Comparison of ENCODE assay signal across 8 cellular contexts in the genomic region with DNA sequence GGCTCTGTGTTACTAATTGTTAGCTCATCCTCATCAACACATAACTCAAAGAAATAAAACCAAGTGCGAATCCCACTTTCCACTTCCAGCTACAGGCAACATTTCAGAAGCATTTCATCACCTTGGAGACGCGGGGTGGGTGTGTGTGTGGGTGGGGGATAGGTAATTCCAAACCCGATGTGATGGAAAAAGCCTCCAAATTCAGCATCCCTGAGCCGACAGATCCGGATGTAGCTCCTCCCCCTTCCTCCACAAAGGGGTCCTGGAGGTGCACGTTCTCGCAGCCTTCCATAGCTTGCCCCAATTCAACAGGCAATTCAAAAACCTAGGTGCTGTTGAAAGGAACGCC. TPM values are rescaled to one million over a fixed set of nuclear protein-coding genes. Genes with fewer than 3 reads are reported as not detected.
A peak's percentile ranks its signal among the peaks of the same experiment; 100 is the strongest.
DNase-seq lines count a peak whose midpoint lies in the region; ATAC-seq and TF ChIP-seq lines count a peak whose summit lies in the region.

No MANE protein-coding gene starts in this region.

- H3K4me3 ChIP-seq in SK-N-MC (peak overlapping the region; percentile 95), esophagus (ENCODE audit: low read depth in 1 of 2, low read length in 2 of 2) (peak overlapping the region; percentile 92 to 93), osteoblast (ENCODE audit: insufficient read depth, low read length) (peak overlapping the region; percentile 98)

- no peak overlapping the region for H3K27ac ChIP-seq in SK-N-MC
- H3K27ac ChIP-seq in esophagus (ENCODE audit: low read depth in 2 of 2, low read length in 1 of 2) = peak overlapping the region in 1 of 2 donors; percentile 85
- peak overlapping the region; percentile 96 for H3K27ac ChIP-seq in osteoblast (ENCODE audit: low read depth, low read length)

- ATAC-seq in HG02852 (IDR thresholded peaks at IDR 0.05; ENCODE audit: unreplicated experiment) = peak; percentile 1

- peaks cover 36% of the 10 kb centered on the region for H3K79me2 ChIP-seq in osteoblast (ENCODE audit: insufficient read depth, low read length)

- H3K4me2 ChIP-seq in osteoblast (ENCODE audit: insufficient read depth, low read length) = peak overlapping the region; percentile 92

- 0 to 1% methylated on average over 9 of the region's 9 CpGs for whole genome bisulfite sequencing in esophagus, 2 donors

- peak overlapping the region; percentile 98 for H2AFZ ChIP-seq in osteoblast (ENCODE audit: low read length)

- no peaks in the 10 kb centered on the region for H3K9me3 ChIP-seq in SK-N-MC (ENCODE audit: low read depth, low read length)
- no peaks in the 10 kb centered on the region for H3K9me3 ChIP-seq in esophagus (ENCODE audit: control insufficient read depth in 2 of 2, insufficient read depth in 1 of 2, low read depth in 1 of 2, low read length in 1 of 2)
- H3K9me3 ChIP-seq in osteoblast (ENCODE audit: low read depth, low read length) = no peaks in the 10 kb centered on the region

- H3K9ac ChIP-seq in SK-N-MC (ENCODE audit: insufficient read length) = peak overlapping the region; percentile 78

- H4K20me1 ChIP-seq in osteoblast (ENCODE audit: insufficient read depth, low read length) = no peaks in the 10 kb centered on the region

- DNase-seq in DMS79 (lab: John Stamatoyannopoulos, UW) = peak; percentile 47
- DNase-seq in SK-N-MC (ENCODE audit: low read depth, low spot score) = no peak
- peak; percentile 1 for DNase-seq in osteoblast (ENCODE audit: insufficient read length, low spot score, missing footprints)
- DNase-seq in HuH-7.5 (ENCODE audit: low spot score) = no peak
- no peak for DNase-seq in DMS53 treated with DMSO at 0.1 percent for 48 hours (lab: John Stamatoyannopoulos, UW; ENCODE audit: unreplicated experiment)
- DNase-seq in DMS153 (lab: John Stamatoyannopoulos, UW) = no peak

- TF ChIP-seq CTCF in osteoblast (IDR thresholded peaks at IDR 0.05; ENCODE audit: extremely low read depth, low read depth, low read length) = no peak

- H3K4me1 ChIP-seq in esophagus (ENCODE audit: control insufficient read depth in 2 of 2, insufficient read depth in 2 of 2, low read length in 1 of 2) = no peaks in the 10 kb centered on the region
- peaks cover 20% of the 10 kb centered on the region for H3K4me1 ChIP-seq in osteoblast (ENCODE audit: insufficient read depth, low read length)

- peaks cover 23% of the 10 kb centered on the region for H3K36me3 ChIP-seq in SK-N-MC (ENCODE audit: insufficient read depth, low read length)
- H3K36me3 ChIP-seq in esophagus (ENCODE audit: control insufficient read depth in 2 of 2, insufficient read depth in 2 of 2, low read length in 1 of 2) = peaks cover 0 to 1% of the 10 kb centered on the region in 2 donors
- H3K36me3 ChIP-seq in osteoblast (ENCODE audit: insufficient read depth, low read length) = peaks cover 15% of the 10 kb centered on the region

- H3K27me3 ChIP-seq in esophagus (ENCODE audit: control insufficient read depth in 1 of 2, insufficient read depth in 2 of 2, low read length in 2 of 2) = no peaks in the 10 kb centered on the region
- no peaks in the 10 kb centered on the region for H3K27me3 ChIP-seq in osteoblast (ENCODE audit: insufficient read depth, low read length)

RNA-seq across cellular contexts. Expression of a gene that starts 0.5 kb away (rescaled TPM):
- polyA plus RNA-seq in esophagus = 1 to 10 TPM; 1.4 to 3.8 TPM
- total RNA-seq in osteoblast = 68.7 and 70.9 TPM in 2 replicates

Comparison
In these comparisons a context has a peak if more than half of its experiments do, and no peak if none do; other contexts are left out.
1. DNase-seq: peak in DMS79 (single experiment) and osteoblast (single experiment); none in SK-N-MC (single experiment), HuH-7.5 (single experiment), DMS53 treated with DMSO at 0.1 percent for 48 hours (single experiment) and DMS153 (single experiment).
2. Peak in every context shown above with its lines, with median percentiles within 50 percentile points of each other: H3K4me3 ChIP-seq.